10 cellular contexts compared by ENCODE assay signal in genomic region chr19:33390120-33390907, GRCh38. TPM values are rescaled to one million over a fixed set of nuclear protein-coding genes. Genes with fewer than 3 reads are reported as not detected.
DNase-seq lines count a peak whose midpoint lies in the region; ATAC-seq and TF ChIP-seq lines count a peak whose summit lies in the region.
"Had no signal": no experiment of that assay in that cellular context is flagged by ENCODE, and none has a peak within 500 bp of the region (broad histone marks: within the 10 kb centered on the region; RNA-seq: fewer than 3 reads in every experiment).

No MANE protein-coding gene starts in this region.

- H3K9ac ChIP-seq in BLaER1, result no peak overlapping the region

- no peaks in the 10 kb centered on the region for H3K27me3 ChIP-seq in BLaER1
- no peaks in the 10 kb centered on the region for H3K27me3 ChIP-seq in osteoblast (ENCODE audit: insufficient read depth, low read length)

- no peaks in the 10 kb centered on the region for H3K27me3 Mint-ChIP-seq in natural killer cell (ENCODE audit: low read depth in 2 of 2)
- H3K27me3 Mint-ChIP-seq: dendritic cell treated with granulocyte-macrophage colony-stimulating factor and Interleukin-4, amounts not matched to agents 40 ng/mL and 50 ng/mL, for 4 days had no signal

- no peak overlapping the region for H3K27ac ChIP-seq in BLaER1
- no peak overlapping the region for H3K27ac ChIP-seq in osteoblast (ENCODE audit: low read depth, low read length)

- no peak overlapping the region for H3K4me3 Mint-ChIP-seq in natural killer cell
- H3K4me3 Mint-ChIP-seq: dendritic cell treated with granulocyte-macrophage colony-stimulating factor and Interleukin-4, amounts not matched to agents 40 ng/mL and 50 ng/mL, for 4 days had no signal

- TF ChIP-seq CTCF in fibroblast of the aortic adventitia (IDR thresholded peaks at IDR 0.05; ENCODE audit: insufficient read depth, low read length) (no peak), osteoblast (IDR thresholded peaks at IDR 0.05; ENCODE audit: extremely low read depth, low read depth, low read length) (no peak), natural killer cell (IDR thresholded peaks at IDR 0.05) (no peak)

- H3K4me2 ChIP-seq in BLaER1 (peak overlapping the region; percentile 83), osteoblast (ENCODE audit: insufficient read depth, low read length) (no peak overlapping the region)

- intact Hi-C loops in natural killer cell (cut with micrococcal nuclease), result no loop called here

- H3K79me2 ChIP-seq in osteoblast (ENCODE audit: insufficient read depth, low read length), result peaks cover 35% of the 10 kb centered on the region

- no peak overlapping the region for H2AFZ ChIP-seq in osteoblast (ENCODE audit: low read length)

- H3K4me3 ChIP-seq in BLaER1 (no peak overlapping the region), fibroblast of the aortic adventitia (ENCODE audit: low read depth, low read length) (no peak overlapping the region), osteoblast (ENCODE audit: insufficient read depth, low read length) (no peak overlapping the region)

- H3K4me1 ChIP-seq in BLaER1 (peaks cover 61% of the 10 kb centered on the region), osteoblast (ENCODE audit: insufficient read depth, low read length) (peaks cover 22% of the 10 kb centered on the region)

- DNase-seq in NOMO-1 treated with dmso at 0.1 percent for 144 hours (lab: John Stamatoyannopoulos, UW; ENCODE audit: unreplicated experiment) (peak; percentile 28), fibroblast of the aortic adventitia (ENCODE audit: low read depth) (peak; percentile 87), osteoblast (ENCODE audit: insufficient read length, low spot score, missing footprints) (peak; percentile 86), natural killer cell (no peak), NAMALWA (ENCODE audit: low spot score) (no peak), NCI-H187 treated with DMSO at 0.1 percent for 48 hours (lab: John Stamatoyannopoulos, UW) (no peak)
- DNase-seq: NCI-H2029 treated with DMSO at 0.1 percent for 48 hours had no signal

- no peak overlapping the region for H3K27ac Mint-ChIP-seq in natural killer cell

- H4K20me1 ChIP-seq in BLaER1, result peaks cover 76% of the 10 kb centered on the region
- H4K20me1 ChIP-seq in osteoblast (ENCODE audit: insufficient read depth, low read length), result peaks cover 45% of the 10 kb centered on the region

- H3K36me3 ChIP-seq in BLaER1 (peaks cover 45% of the 10 kb centered on the region), osteoblast (ENCODE audit: insufficient read depth, low read length) (no peaks in the 10 kb centered on the region)

- H3K4me1 Mint-ChIP-seq in natural killer cell, result peaks cover 4 to 20% of the 10 kb centered on the region in 2 donors

- H3K9me3 Mint-ChIP-seq in natural killer cell, result no peaks in the 10 kb centered on the region
- H3K9me3 Mint-ChIP-seq: dendritic cell treated with granulocyte-macrophage colony-stimulating factor and Interleukin-4, amounts not matched to agents 40 ng/mL and 50 ng/mL, for 4 days had no signal

- H3K36me3 Mint-ChIP-seq in natural killer cell, result no peaks in the 10 kb centered on the region

- no peak for ATAC-seq in natural killer cell
- no peak for ATAC-seq in GM19023 (IDR thresholded peaks at IDR 0.05; ENCODE audit: unreplicated experiment)

- H3K9me3 ChIP-seq in BLaER1 (no peaks in the 10 kb centered on the region), osteoblast (ENCODE audit: low read depth, low read length) (no peaks in the 10 kb centered on the region)

RNA-seq across cellular contexts. Expression of gene CEBPG, which starts 16.8 kb away (rescaled TPM):
- total RNA-seq in fibroblast of the aortic adventitia (ENCODE audit: low replicate concordance) (13.8 and 32.8 TPM in 2 replicates), osteoblast (31.5 and 35.5 TPM in 2 replicates), natural killer cell (10 to 100 TPM; 22.3 to 28.1 (median 23.9) TPM)

Comparison
In these comparisons a context has a peak if more than half of its experiments do, and no peak if none do; other contexts are left out.
1. DNase-seq: peak in NOMO-1 treated with dmso at 0.1 percent for 144 hours (single experiment), fibroblast of the aortic adventitia (single experiment) and osteoblast (single experiment); none in natural killer cell (single experiment), NAMALWA (single experiment) and NCI-H187 treated with DMSO at 0.1 percent for 48 hours (single experiment).